ENCODE assay signal across 9 cellular contexts in the genomic region with DNA sequence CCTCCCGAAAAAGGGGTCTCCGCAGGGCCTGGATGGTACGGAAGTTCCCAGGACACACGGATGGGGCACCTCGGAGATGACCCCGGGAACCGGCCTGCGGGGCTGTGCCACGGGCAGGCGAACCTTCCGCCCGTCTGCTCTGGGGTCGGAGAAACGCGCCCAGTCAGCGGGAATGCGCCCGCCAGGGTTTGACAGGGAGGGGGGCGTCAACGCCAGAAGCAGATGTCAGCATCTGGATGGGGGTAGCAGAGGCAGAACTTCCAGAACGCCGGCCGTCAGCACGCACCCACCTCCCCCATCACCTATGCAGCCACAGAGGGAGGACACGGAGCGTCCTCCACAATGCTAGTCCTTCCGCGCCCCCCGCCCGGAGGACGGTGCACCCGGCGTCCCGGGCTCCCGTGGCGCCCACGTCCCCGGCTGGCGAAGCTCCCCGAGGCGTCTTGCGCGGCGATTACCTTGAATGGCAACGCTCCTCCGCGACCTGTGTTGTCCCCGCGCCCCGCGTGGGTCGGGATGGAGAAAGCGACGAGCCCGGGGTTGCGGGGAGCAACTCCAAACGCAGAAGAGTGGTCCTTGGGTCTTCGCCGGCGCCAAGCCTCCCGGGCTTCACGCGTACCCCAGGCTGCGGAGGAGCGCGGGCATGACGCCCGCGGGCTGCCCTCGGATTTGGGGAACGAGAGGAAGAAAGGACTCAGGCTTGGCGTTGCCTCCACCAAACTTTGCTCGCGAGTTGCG. TPM values are rescaled to one million over a fixed set of nuclear protein-coding genes. Genes with fewer than 3 reads are reported as not detected.
DNase-seq lines count a peak whose midpoint lies in the region; ATAC-seq and TF ChIP-seq lines count a peak whose summit lies in the region.
"Had no signal": no experiment of that assay in that cellular context is flagged by ENCODE, and none has a peak within 500 bp of the region (broad histone marks: within the 10 kb centered on the region; RNA-seq: fewer than 3 reads in every experiment).

No MANE protein-coding gene starts in this region.

- peaks cover 0 to 3% of the 10 kb centered on the region in 2 donors for H3K4me1 ChIP-seq in ascending aorta
- H3K4me1 ChIP-seq in spleen = peaks cover 7 to 24% (median 15%) of the 10 kb centered on the region in 6 donors

- no peak for TF ChIP-seq POLR2A in spleen (IDR thresholded peaks at IDR 0.05)

- H3K27ac ChIP-seq in ascending aorta (peak overlapping the region; percentile 66 to 83), spleen (no peak overlapping the region)

- ATAC-seq in GM21737 (IDR thresholded peaks at IDR 0.05; ENCODE audit: unreplicated experiment) = peak; percentile 8

- POLR2A ChIA-PET in GM10248 (lab: Yijun Ruan, JAX) = no interaction called here

- intact Hi-C loops in ascending aorta (cut with DNase I) (loop anchor here (1.0 to 5.0 kb wide), 2 partner anchors 70 to 137 kb away; no protein-coding TSS in a partner anchor), spleen (cut with DNase I; ENCODE audit: low total_unique reads) (no loop called here)

- H3K9me3 ChIP-seq in ascending aorta (no peaks in the 10 kb centered on the region), spleen (no peaks in the 10 kb centered on the region)

- H3K36me3 ChIP-seq in ascending aorta (no peaks in the 10 kb centered on the region), spleen (no peaks in the 10 kb centered on the region)

- no peak for DNase-seq in ascending aorta (ENCODE audit: low spot score in 2 of 2)
- peak; percentile 64 for DNase-seq in islet precursor cell
- no peak for DNase-seq in spleen
- DNase-seq in cerebellum (ENCODE audit: low spot score) = no peak
- no peak for DNase-seq in activated CD4-positive, alpha-beta T cell treated with anti-CD3 and anti-CD28 coated beads, Interleukin-2, amount 50 U/mL, for 4 hours
- no peak for DNase-seq in EL
- DNase-seq in GM10248 (ENCODE audit: extremely low spot score) = no peak

- TF ChIP-seq CTCF in ascending aorta (IDR thresholded peaks at IDR 0.05) (no peak), spleen (IDR thresholded peaks at IDR 0.05 in 8 of 11, conservative IDR thresholded peaks at IDR 0.05 in 3 of 11) (no peak), GM10248 (IDR thresholded peaks at IDR 0.05; ENCODE audit: control extremely low read depth, extremely low read depth, low read depth, missing control alignments) (no peak)

- WGBS in spleen, 5 donors = 2 to 9% (median 3%) methylated on average over 5 to 75 of the region's 75 CpGs

- H3K27me3 ChIP-seq in ascending aorta (no peaks in the 10 kb centered on the region), spleen (replicated peaks in 1 of 7) (peaks cover 0 to 89% (median 33%) of the 10 kb centered on the region in 7 donors)

- peak overlapping the region; percentile 66 to 69 for H3K4me3 ChIP-seq in ascending aorta
- peak overlapping the region in 7 of 8 donors; percentile 19 to 64 (median 31) for H3K4me3 ChIP-seq in spleen

- CTCF ChIA-PET in GM10248 (lab: Yijun Ruan, JAX) = no interaction called here

RNA-seq across cellular contexts. Expression of gene FGFR2, which starts 0.6 kb away (rescaled TPM):
- total RNA-seq in ascending aorta (4.4 TPM), spleen (1 to 10 TPM in 3 of 7 donors, under 1 TPM in 4; 0.33 to 1.8 (median 0.94) TPM), cerebellum (28.7 TPM)
- polyA plus RNA-seq in spleen = under 1 TPM; 0.24 to 0.99 (median 0.35) TPM
- total RNA-seq: activated CD8-positive, alpha-beta memory T cell treated with anti-CD3 and anti-CD28 coated beads for 36 hours had no signal

Comparison
In these comparisons a context has a peak if more than half of its experiments do, and no peak if none do; other contexts are left out.
1. H3K27ac ChIP-seq: peak in ascending aorta (2 of 2); none in spleen (0 of 8).